ENCODE assay signal across 18 cellular contexts in the genomic region with DNA sequence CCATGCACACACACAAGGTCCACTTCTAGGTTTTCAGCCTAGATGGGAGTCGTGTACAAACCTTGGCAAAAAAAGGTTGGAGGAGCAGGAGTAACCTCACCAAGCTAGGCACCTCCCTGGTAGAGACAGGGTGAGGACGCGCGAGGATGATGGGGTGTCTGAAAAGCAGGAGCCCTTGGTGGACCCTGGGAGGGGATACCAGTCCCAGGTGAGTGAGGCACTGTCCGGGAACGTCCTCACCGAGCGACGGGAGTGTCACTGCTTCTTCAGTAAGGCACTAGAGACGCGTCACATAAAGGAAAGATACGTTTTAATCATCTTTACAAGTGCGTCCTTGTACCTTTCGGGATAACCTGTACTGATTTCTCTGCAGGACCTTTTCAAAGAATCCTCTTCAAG. TPM values are rescaled to one million over a fixed set of nuclear protein-coding genes. Genes with fewer than 3 reads are reported as not detected.
DNase-seq lines count a peak whose midpoint lies in the region; ATAC-seq, FAIRE-seq and TF ChIP-seq lines count a peak whose summit lies in the region.
"Had no signal": no experiment of that assay in that cellular context is flagged by ENCODE, and none has a peak within 500 bp of the region (broad histone marks: within the 10 kb centered on the region; RNA-seq: fewer than 3 reads in every experiment).

No MANE protein-coding gene starts in this region.

- H3K79me2 ChIP-seq in neural progenitor cell (ENCODE audit: low read depth): no peaks in the 10 kb centered on the region

- H3K27ac ChIP-seq in neural progenitor cell: no peak overlapping the region
- no peak overlapping the region for H3K27ac ChIP-seq in substantia nigra (ENCODE audit: low read depth, low read length, poor library complexity, severe bottlenecking)
- H3K27ac ChIP-seq in suprapubic skin: no peak overlapping the region
- H3K27ac ChIP-seq: KMS-11 had no signal

- no peaks in the 10 kb centered on the region for H3F3A ChIP-seq in neural progenitor cell (ENCODE audit: low read depth)

- H3K36me3 ChIP-seq in bronchial epithelial cell (ENCODE audit: control insufficient read depth, insufficient read depth, low read length) (peaks cover 16% of the 10 kb centered on the region), neural progenitor cell (no peaks in the 10 kb centered on the region), suprapubic skin (peaks cover 27% of the 10 kb centered on the region)
- H3K36me3 ChIP-seq: MG63 had no signal

- H3K4me2 ChIP-seq in neural progenitor cell: no peak overlapping the region
- H3K4me2 ChIP-seq: KMS-11 had no signal

- no peak overlapping the region for H3K4me3 Mint-ChIP-seq in neural progenitor cell

- H3K4me1 ChIP-seq in neural progenitor cell (no peaks in the 10 kb centered on the region), suprapubic skin (peaks cover 3% of the 10 kb centered on the region)
- H3K4me1 ChIP-seq: Caco-2 had no signal

- 92% methylated on average over 14 of the region's 14 CpGs for WGBS in suprapubic skin

- TF ChIP-seq POLR2A in suprapubic skin (IDR thresholded peaks at IDR 0.05): no peak

- no peak for TF ChIP-seq EP300 in suprapubic skin (IDR thresholded peaks at IDR 0.05)

- H3K9me3 ChIP-seq in neural progenitor cell (ENCODE audit: low read depth) (no peaks in the 10 kb centered on the region), suprapubic skin (no peaks in the 10 kb centered on the region)
- H3K9me3 ChIP-seq: MG63 had no signal

- no peak for ATAC-seq in GM19467 (IDR thresholded peaks at IDR 0.05; ENCODE audit: unreplicated experiment)
- ATAC-seq: PC-3 had no signal

- H3K27ac Mint-ChIP-seq in neural progenitor cell: peak overlapping the region; percentile 33

- no peaks in the 10 kb centered on the region for H4K20me1 ChIP-seq in neural progenitor cell (ENCODE audit: low read depth)

- H3K36me3 Mint-ChIP-seq in neural progenitor cell: peaks cover 8% of the 10 kb centered on the region

- H2AFZ ChIP-seq in neural progenitor cell (replicated peaks): no peak overlapping the region

- no peak overlapping the region for H3K4me3 ChIP-seq in bronchial epithelial cell (ENCODE audit: low read depth, low read length)
- H3K4me3 ChIP-seq in neural progenitor cell: no peak overlapping the region
- H3K4me3 ChIP-seq in suprapubic skin: no peak overlapping the region
- H3K4me3 ChIP-seq: MG63 had no signal

- H3K9me3 Mint-ChIP-seq in neural progenitor cell: peaks cover 12% of the 10 kb centered on the region

- TF ChIP-seq CTCF in bronchial epithelial cell (IDR thresholded peaks at IDR 0.05; ENCODE audit: insufficient read depth, low read length, severe bottlenecking) (no peak), neural progenitor cell (IDR thresholded peaks at IDR 0.05) (no peak), suprapubic skin (IDR thresholded peaks at IDR 0.05) (no peak)

- peaks cover 5% of the 10 kb centered on the region for H3K4me1 Mint-ChIP-seq in neural progenitor cell

- no peak overlapping the region for H3K9ac ChIP-seq in neural progenitor cell
- H3K9ac ChIP-seq: KMS-11 had no signal

- peaks cover 23% of the 10 kb centered on the region for H3K27me3 Mint-ChIP-seq in neural progenitor cell (ENCODE audit: insufficient read depth, low read depth)

- DNase-seq in activated effector memory CD4-positive, alpha-beta T cell treated with anti-CD3 and anti-CD28 coated beads, Interleukin-2, amount 50 U/mL, for 16 hours: peak; percentile 37
- no peak for DNase-seq in activated effector memory CD4-positive, alpha-beta T cell treated with Interleukin-2 at 50 U/mL for 16 hours
- DNase-seq in GM03348 (ENCODE audit: low spot score) (peak; percentile 2), bronchial epithelial cell (ENCODE audit: low read depth) (no peak), neural progenitor cell (ENCODE audit: low spot score) (no peak), substantia nigra (lab: John Stamatoyannopoulos, UW) (no peak), suprapubic skin (ENCODE audit: low spot score in 2 of 2) (no peak)
- DNase-seq: GOT3, MG63, NCI-H1105, NCI-H1694 treated with DMSO at 0.1 percent for 48 hours, NCI-H446, PC-3 had no signal

- peak; percentile 96 for FAIRE-seq in bronchial epithelial cell (lab: Jason Lieb, UNC)
- FAIRE-seq: GM12891 had no signal

- H3K27me3 ChIP-seq in bronchial epithelial cell (ENCODE audit: control insufficient read depth, insufficient read depth, low read length) (no peaks in the 10 kb centered on the region), neural progenitor cell (no peaks in the 10 kb centered on the region), suprapubic skin (no peaks in the 10 kb centered on the region)
- H3K27me3 ChIP-seq: MG63 had no signal

RNA-seq across cellular contexts. Expression of a gene that starts 29.4 kb away (rescaled TPM):
- total RNA-seq in bronchial epithelial cell (not detected in 2 replicates), neural progenitor cell (ENCODE audit: low replicate concordance) (not detected in 2 replicates), suprapubic skin (under 1 TPM in 1 of 4 donors, not detected in 3; 0.80 TPM)
- total RNA-seq: A673, Caco-2, PC-3 had no signal

Comparison
In these comparisons a context has a peak if more than half of its experiments do, and no peak if none do; other contexts are left out.
1. DNase-seq: peak in activated effector memory CD4-positive, alpha-beta T cell treated with anti-CD3 and anti-CD28 coated beads, Interleukin-2, amount 50 U/mL, for 16 hours (single experiment) and GM03348 (single experiment); none in activated effector memory CD4-positive, alpha-beta T cell treated with Interleukin-2 at 50 U/mL for 16 hours (single experiment), bronchial epithelial cell (single experiment), neural progenitor cell (single experiment), substantia nigra (0 of 49) and suprapubic skin (0 of 2).